Comparison of ENCODE assay signal across 1 cellular context in genomic region chr22:50244420-50245213, GRCh38.
TF ChIP-seq lines count a peak whose summit lies in the region.

Gene TUBGCP6 (minus strand): TSS chr22:50245023. CDS start chr22:50244459, 564 bp downstream.

TF ChIP-seq in K562, 482 proteins besides CTCF, POLR2A, EP300 and RAD21 (continued from another document and continues in another):
- TF ChIP-seq RREB1 (CRISPR knock-in tag; IDR thresholded peaks at IDR 0.05) (no peak), HNRNPUL1 (IDR thresholded peaks at IDR 0.05; ENCODE audit: low read length) (no peak), KLF16 (IDR thresholded peaks at IDR 0.05) (no peak), EHMT2 (IDR thresholded peaks at IDR 0.05) (no peak), ZBTB7A (IDR thresholded peaks at IDR 0.05; ENCODE audit: borderline replicate concordance, control insufficient read depth, low read depth, low read length) (0 out of 2 replicates have a peak, but pooled peaks have one; percentile 14), ATF4 (CRISPR knock-in tag; IDR thresholded peaks at IDR 0.05) (no peak), MBD2 (IDR thresholded peaks at IDR 0.05; ENCODE audit: borderline replicate concordance, low read depth) (peak; percentile 67; the same call in 1 of the 2 replicates), GTF3C2 (IDR thresholded peaks at IDR 0.05; ENCODE audit: borderline replicate concordance, extremely low read depth, insufficient read length) (no peak), RAD51 (IDR thresholded peaks at IDR 0.05; ENCODE audit: borderline replicate concordance, low read depth) (no peak), SAFB (IDR thresholded peaks at IDR 0.05; ENCODE audit: borderline replicate concordance, low read depth, low read length) (peak; percentile 78), HEY1 (CRISPR knock-in tag; IDR thresholded peaks at IDR 0.05; ENCODE audit: borderline replicate concordance) (no peak), ZNF384 (IDR thresholded peaks at IDR 0.05; ENCODE audit: low read depth, low read length) (no peak), CXXC5 (CRISPR knock-in tag; IDR thresholded peaks at IDR 0.05) (peak; percentile 95), ZNF699 (CRISPR knock-in tag; IDR thresholded peaks at IDR 0.05; ENCODE audit: insufficient replicate concordance) (no peak), ZKSCAN3 (CRISPR knock-in tag; IDR thresholded peaks at IDR 0.05) (no peak), NCOA6 (IDR thresholded peaks at IDR 0.05) (no peak), SRSF1 (IDR thresholded peaks at IDR 0.05; ENCODE audit: low read depth, low read length) (no peak), PATZ1 (CRISPR knock-in tag; IDR thresholded peaks at IDR 0.05; ENCODE audit: borderline replicate concordance) (no peak), ZKSCAN1 (IDR thresholded peaks at IDR 0.05; ENCODE audit: low read depth, low read length) (no peak), CSDE1 (IDR thresholded peaks at IDR 0.05) (peak in 1 of 2 experiments; percentile 77; a peak in 1 of 4 replicates), ILK (tag; IDR thresholded peaks at IDR 0.05; ENCODE audit: borderline replicate concordance, low read depth) (no peak), C11orf30 (IDR thresholded peaks at IDR 0.05; ENCODE audit: low read depth) (peak; percentile 98), ARID4B (CRISPR knock-in tag; IDR thresholded peaks at IDR 0.05) (peak; percentile 79; the same call in 1 of the 2 replicates), ZBED1 (IDR thresholded peaks at IDR 0.05) (no peak), GABPB1 (CRISPR knock-in tag; IDR thresholded peaks at IDR 0.05) (peak; percentile 99), POLR2AphosphoS2 (IDR thresholded peaks at IDR 0.05; ENCODE audit: low read length) (peak; percentile 97), POLR3A (IDR thresholded peaks at IDR 0.05; ENCODE audit: borderline replicate concordance, extremely low read depth, insufficient read depth, insufficient read length) (no peak), MYC (IDR thresholded peaks at IDR 0.05; ENCODE audit: low read depth, low read length) (peak; percentile 84), MYC (CRISPR knock-in tag; IDR thresholded peaks at IDR 0.05; ENCODE audit: borderline replicate concordance, low read depth) (no peak), ZBTB26 (CRISPR knock-in tag; IDR thresholded peaks at IDR 0.05) (no peak), ARHGAP35 (IDR thresholded peaks at IDR 0.05; ENCODE audit: partially characterized antibody) (no peak), ZNF395 (CRISPR knock-in tag; IDR thresholded peaks at IDR 0.05) (no peak), MTA1 (IDR thresholded peaks at IDR 0.05; ENCODE audit: borderline replicate concordance) (peak; percentile 98), PHB2 (IDR thresholded peaks at IDR 0.05; ENCODE audit: low read depth) (no peak), NKRF (IDR thresholded peaks at IDR 0.05; ENCODE audit: borderline replicate concordance) (peak; percentile 61; the same call in 1 of the 2 replicates), SIX5 (IDR thresholded peaks at IDR 0.05; ENCODE audit: borderline replicate concordance in 1 of 2, insufficient read depth in 1 of 2, low read depth in 1 of 2, low read length in 2 of 2) (peak in 1 of 2 experiments; percentile 21; a peak in 2 of 4 replicates), GATAD2B (IDR thresholded peaks at IDR 0.05; ENCODE audit: borderline replicate concordance) (no peak), CREB1 (IDR thresholded peaks at IDR 0.05) (peak; percentile 98), CREB1 (CRISPR knock-in tag; IDR thresholded peaks at IDR 0.05) (peak; percentile 100), MTA3 (IDR thresholded peaks at IDR 0.05; ENCODE audit: borderline replicate concordance) (no peak), LARP7 (IDR thresholded peaks at IDR 0.05) (no peak)
